Comparison of ENCODE assay signal across 19 cellular contexts in genomic region chr1:185069202-185069601, GRCh38. TPM values are rescaled to one million over a fixed set of nuclear protein-coding genes. Genes with fewer than 3 reads are reported as not detected.
A peak's percentile ranks its signal among the peaks of the same experiment; 100 is the strongest.
DNase-seq lines count a peak whose midpoint lies in the region; ATAC-seq, FAIRE-seq and TF ChIP-seq lines count a peak whose summit lies in the region.
"Had no signal": no experiment of that assay in that cellular context is flagged by ENCODE, and none has a peak within 500 bp of the region (broad histone marks: within the 10 kb centered on the region; RNA-seq: fewer than 3 reads in every experiment).

No MANE protein-coding gene starts in this region.

- POLR2A ChIA-PET in HEK293 (lab: Yijun Ruan, JAX) (interaction anchor here (1.4 kb wide), 1 partner anchor 24 kb away, joined by 6 read pairs; the partner anchor contains the start of gene RNF2), HEK293T (lab: Yijun Ruan, JAX) (no interaction called here)

- TF ChIP-seq POLR2A in NB4 (IDR thresholded peaks at IDR 0.05; ENCODE audit: extremely low read depth, insufficient read length) (no peak), heart left ventricle (IDR thresholded peaks at IDR 0.05) (no peak)

- H3K4me1 ChIP-seq in HEK293 (ENCODE audit: control insufficient read depth, insufficient read depth, low read length) (no peaks in the 10 kb centered on the region; the same call in 1 of the 2 replicates), small intestine (ENCODE audit: control insufficient read depth in 2 of 2, insufficient read depth in 1 of 2, low read depth in 1 of 2, low read length in 1 of 2) (no peaks in the 10 kb centered on the region), heart left ventricle (peaks cover 0 to 18% (median 6%) of the 10 kb centered on the region in 12 donors)

- DNase-seq in NB4 (ENCODE audit: low read depth) (peak; percentile 74), choroid plexus epithelial cell (ENCODE audit: low read depth) (peak; percentile 21), small intestine (peak; percentile 21), retina (no peak), heart left ventricle (no peak), HEK293T (ENCODE audit: extremely low spot score) (no peak)
- DNase-seq: ACHN, AML-193, DMS53, HCEC 1CT, MG63, NCI-H1417, NCI-H2029, NCI-H2171 treated with DMSO at 0.1 percent for 48 hours, NCI-H510A, PC-9 had no signal

- no peak for ATAC-seq in heart left ventricle

- no peak for FAIRE-seq in small intestine (lab: Jason Lieb, UNC)

- H3K9me3 ChIP-seq in HEK293 (ENCODE audit: control insufficient read depth, insufficient read depth, low read depth, low read length) (no peaks in the 10 kb centered on the region), small intestine (ENCODE audit: control insufficient read depth, low read depth) (no peaks in the 10 kb centered on the region), heart left ventricle (peaks cover 0 to 4% (median 0%) of the 10 kb centered on the region in 12 donors)
- H3K9me3 ChIP-seq: SJSA1 had no signal

- CTCF ChIA-PET in HEK293 (lab: Yijun Ruan, JAX), result interaction anchor here (0.8 kb wide), 1 partner anchor 10 kb away, joined by 7 read pairs; no protein-coding TSS in a partner anchor
- CTCF ChIA-PET in HEK293T (lab: Yijun Ruan, JAX), result interaction anchor here (1.2 kb wide), 1 partner anchor 14 kb away, joined by 4 read pairs; no protein-coding TSS in a partner anchor

- intact Hi-C loops in heart left ventricle (cut with DNase I), result no loop called here

- H3K36me3 ChIP-seq in HEK293 (ENCODE audit: control insufficient read depth in 2 of 2, insufficient read depth in 1 of 2, low read length in 2 of 2), result no peaks in the 10 kb centered on the region
- H3K36me3 ChIP-seq in small intestine (ENCODE audit: control insufficient read depth in 2 of 2, insufficient read depth in 2 of 2, low read length in 2 of 2), result no peaks in the 10 kb centered on the region
- no peaks in the 10 kb centered on the region for H3K36me3 ChIP-seq in heart left ventricle
- H3K36me3 ChIP-seq: MG63 had no signal

- TF ChIP-seq CTCF in HEK293 (tag by site-specific recombination; IDR thresholded peaks at IDR 0.05), result no peak
- no peak for TF ChIP-seq CTCF in NB4 (IDR thresholded peaks at IDR 0.05; ENCODE audit: low read depth, low read length)
- no peak for TF ChIP-seq CTCF in choroid plexus epithelial cell (conservative IDR thresholded peaks at IDR 0.05; ENCODE audit: low read depth, low read length)
- TF ChIP-seq CTCF in heart left ventricle (IDR thresholded peaks at IDR 0.05), result no peak

- H3K27me3 ChIP-seq in small intestine (ENCODE audit: control insufficient read depth in 2 of 2, insufficient read depth in 2 of 2, low read length in 2 of 2) (no peaks in the 10 kb centered on the region), heart left ventricle (no peaks in the 10 kb centered on the region)
- H3K27me3 ChIP-seq: MG63, SJSA1 had no signal

- H3K27ac ChIP-seq in HEK293 (ENCODE audit: extremely low read depth, low read depth, low read length), result no peak overlapping the region
- no peak overlapping the region for H3K27ac ChIP-seq in small intestine (ENCODE audit: low read depth in 1 of 2, low read length in 1 of 2)
- H3K27ac ChIP-seq in heart left ventricle, result no peak overlapping the region
- H3K27ac ChIP-seq: KMS-11, PC-9, SJSA1 had no signal

- no peak overlapping the region for H3K4me3 ChIP-seq in HEK293 (ENCODE audit: low read depth, low read length)
- H3K4me3 ChIP-seq in NB4 (ENCODE audit: low read depth, low read length), result no peak overlapping the region
- no peak overlapping the region for H3K4me3 ChIP-seq in choroid plexus epithelial cell (ENCODE audit: low read depth, low read length)
- no peak overlapping the region for H3K4me3 ChIP-seq in small intestine (ENCODE audit: low read depth in 1 of 2, low read length in 2 of 2)
- no peak overlapping the region for H3K4me3 ChIP-seq in heart left ventricle
- H3K4me3 ChIP-seq: MG63, PC-9, SJSA1 had no signal

- WGBS in small intestine, 3 donors, result 87 to 94% (median 91%) methylated on average over 4 of the region's 4 CpGs
- WGBS in heart left ventricle, 4 donors, result 92 to 99% (median 94%) methylated on average over 4 of the region's 4 CpGs

TF ChIP-seq in HEK293, 187 proteins besides CTCF, POLR2A, EP300 and RAD21:
- TF ChIP-seq AEBP2 (tag by site-specific recombination; IDR thresholded peaks at IDR 0.05; ENCODE audit: borderline replicate concordance) (no peak), ZNF501 (tag by site-specific recombination; IDR thresholded peaks at IDR 0.05) (no peak), ZBTB7A (tag by site-specific recombination; IDR thresholded peaks at IDR 0.05; ENCODE audit: low read depth) (no peak), GLIS1 (tag by site-specific recombination; IDR thresholded peaks at IDR 0.05) (peak; percentile 21; the same call in 1 of the 2 replicates)

TF ChIP-seq in HEK293T, 16 proteins besides CTCF, POLR2A, EP300 and RAD21:
- TF ChIP-seq SP1 (IDR thresholded peaks at IDR 0.05) (no peak), L3MBTL2 (conservative IDR thresholded peaks at IDR 0.05) (no peak), PKNOX1 (IDR thresholded peaks at IDR 0.05) (no peak)

RNA-seq across cellular contexts. Expression of gene RNF2, which starts 23.8 kb away (rescaled TPM):
- polyA plus RNA-seq in small intestine (1 to 10 TPM; 3.2 to 6.1 (median 3.4) TPM), heart left ventricle (1 to 10 TPM; 2.7 to 7.2 TPM)
- 10 to 100 TPM; 10.6 to 18.6 (median 14.3) TPM for total RNA-seq in heart left ventricle

Comparison
In these comparisons a context has a peak if more than half of its experiments do, and no peak if none do; other contexts are left out.
1. DNase-seq: peak in NB4 (single experiment), choroid plexus epithelial cell (single experiment) and small intestine (single experiment); none in retina (single experiment), heart left ventricle (0 of 5) and HEK293T (single experiment).